Comparison of ENCODE assay signal across 8 cellular contexts in genomic region chr3:190121061-190121765, GRCh38. TPM values are rescaled to one million over a fixed set of nuclear protein-coding genes. Genes with fewer than 3 reads are reported as not detected.
DNase-seq lines count a peak whose midpoint lies in the region; ATAC-seq and TF ChIP-seq lines count a peak whose summit lies in the region.

No MANE protein-coding gene starts in this region.

- H2AFZ ChIP-seq in neuron (ENCODE audit: low read depth, low read length) = peak overlapping the region; percentile 95

- DNase-seq in AG09309 (ENCODE audit: low read depth) (no peak), NT2/D1 (ENCODE audit: low read depth, low spot score) (no peak), NCI-H1105 (lab: John Stamatoyannopoulos, UW) (no peak), omental fat pad (ENCODE audit: low spot score) (no peak), NCI-H1092 (lab: John Stamatoyannopoulos, UW) (no peak), DMS 273 (lab: John Stamatoyannopoulos, UW; ENCODE audit: unreplicated experiment) (no peak)

- peaks cover 3% of the 10 kb centered on the region for H3K36me3 ChIP-seq in NT2/D1 (ENCODE audit: insufficient read depth, insufficient read length, low read length)
- H3K36me3 ChIP-seq in esophagus (ENCODE audit: control insufficient read depth in 2 of 2, insufficient read depth in 2 of 2, low read length in 1 of 2) = no peaks in the 10 kb centered on the region
- no peaks in the 10 kb centered on the region for H3K36me3 ChIP-seq in neuron (ENCODE audit: insufficient read depth, low read length)

- no peaks in the 10 kb centered on the region for H3K4me1 ChIP-seq in NT2/D1 (ENCODE audit: insufficient read depth, insufficient read length)
- peaks cover 0 to 3% of the 10 kb centered on the region in 2 donors for H3K4me1 ChIP-seq in esophagus (ENCODE audit: control insufficient read depth in 2 of 2, insufficient read depth in 2 of 2, low read length in 1 of 2)
- H3K4me1 ChIP-seq in neuron (ENCODE audit: insufficient read depth, low read length) = peaks cover 8% of the 10 kb centered on the region

- no peak for ATAC-seq in omental fat pad (ENCODE audit: low FRiP score)

- no peaks in the 10 kb centered on the region for H3K9me3 ChIP-seq in NT2/D1 (ENCODE audit: insufficient read depth, low read length)
- H3K9me3 ChIP-seq in esophagus (ENCODE audit: control insufficient read depth in 2 of 2, insufficient read depth in 1 of 2, low read depth in 1 of 2, low read length in 1 of 2) = no peaks in the 10 kb centered on the region
- H3K9me3 ChIP-seq in neuron (ENCODE audit: low read length) = no peaks in the 10 kb centered on the region

- WGBS in esophagus, 2 donors = 54 to 56% methylated on average over 23 of the region's 23 CpGs

- H3K9ac ChIP-seq in NT2/D1 (ENCODE audit: insufficient read length, low read depth) = peak overlapping the region; percentile 87

- H3K4me3 ChIP-seq in AG09309 (ENCODE audit: control insufficient read depth, low read depth, low read length) = peak overlapping the region; percentile 48
- peak overlapping the region; percentile 71 for H3K4me3 ChIP-seq in NT2/D1 (ENCODE audit: insufficient read length, low read depth)
- peak overlapping the region; percentile 71 to 85 for H3K4me3 ChIP-seq in esophagus (ENCODE audit: low read depth in 1 of 2, low read length in 2 of 2)
- H3K4me3 ChIP-seq in neuron (ENCODE audit: low read length) = peak overlapping the region; percentile 75

- H3K27ac ChIP-seq in esophagus (ENCODE audit: low read depth in 2 of 2, low read length in 1 of 2) = peak overlapping the region; percentile 60 to 63

- no peak for TF ChIP-seq CTCF in AG09309 (IDR thresholded peaks at IDR 0.05; ENCODE audit: control insufficient read depth, insufficient read depth, low read depth, low read length, missing control alignments)
- no peak for TF ChIP-seq CTCF in omental fat pad (IDR thresholded peaks at IDR 0.05)

- peaks cover 11% of the 10 kb centered on the region for H3K27me3 ChIP-seq in NT2/D1 (ENCODE audit: insufficient read depth, insufficient read length)
- no peaks in the 10 kb centered on the region for H3K27me3 ChIP-seq in esophagus (ENCODE audit: control insufficient read depth in 1 of 2, insufficient read depth in 2 of 2, low read length in 2 of 2)
- H3K27me3 ChIP-seq in neuron (ENCODE audit: insufficient read depth, low read length) = no peaks in the 10 kb centered on the region

RNA-seq across cellular contexts. Expression of gene P3H2, which starts 0.5 kb away (rescaled TPM):
- polyA plus RNA-seq in esophagus = 1 to 10 TPM; 4.9 to 9.8 TPM
- total RNA-seq in omental fat pad = 10 to 100 TPM in 2 of 4 donors, 1 to 10 TPM in 2; 3.4 to 11.7 (median 7.4) TPM
